In the genomic region with DNA sequence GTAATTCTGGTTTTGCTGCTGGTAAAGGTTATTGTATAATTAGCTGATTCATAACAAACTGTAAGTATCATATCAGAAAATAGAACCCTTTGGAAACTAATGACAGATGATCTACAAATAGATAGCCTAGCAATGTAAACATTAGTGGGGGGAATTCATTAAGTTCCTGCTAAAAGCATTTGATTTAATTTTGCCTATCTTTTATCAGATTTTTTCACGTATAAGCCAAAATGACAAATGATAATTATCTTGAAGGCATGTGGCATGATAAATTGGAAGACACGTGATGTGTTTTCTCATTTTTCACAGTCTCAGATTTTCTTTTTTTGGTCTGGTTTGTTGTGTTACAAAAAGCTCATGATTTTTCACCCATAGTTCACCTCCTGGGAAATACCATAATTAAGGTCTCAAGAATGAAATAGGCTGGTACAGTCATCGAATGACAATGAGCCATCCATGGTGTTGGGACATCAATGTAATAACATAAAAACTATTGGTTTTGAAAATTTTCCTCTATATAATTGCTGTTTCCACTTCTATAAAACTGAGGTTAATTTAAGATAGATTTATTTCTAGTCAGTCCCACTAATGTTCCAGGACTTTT, we compare ENCODE assay signal across 27 cellular contexts.
DNase-seq lines count a peak whose midpoint lies in the region; ATAC-seq and TF ChIP-seq lines count a peak whose summit lies in the region.
"Had no signal": no experiment of that assay in that cellular context is flagged by ENCODE, and none has a peak within 500 bp of the region (broad histone marks: within the 10 kb centered on the region; RNA-seq: fewer than 3 reads in every experiment).

No MANE protein-coding gene starts in this region.

- no peaks in the 10 kb centered on the region for H3K9me3 ChIP-seq in SK-N-SH
- H3K9me3 ChIP-seq in thyroid gland, result no peaks in the 10 kb centered on the region
- H3K9me3 ChIP-seq in right cardiac atrium (ENCODE audit: control insufficient read depth, low read length), result no peaks in the 10 kb centered on the region
- H3K9me3 ChIP-seq: ascending aorta, HAP-1, uterus had no signal

- H3K4me1 Mint-ChIP-seq in nephron progenitor cell, result peaks cover 49% of the 10 kb centered on the region
- H3K4me1 Mint-ChIP-seq: B cell had no signal

- peak; percentile 17 to 96; a peak in 2 of 4 replicates for TF ChIP-seq EP300 in SK-N-SH (IDR thresholded peaks at IDR 0.05; ENCODE audit: borderline replicate concordance in 1 of 2, low read depth in 1 of 2, low read length in 1 of 2)

- peaks cover 46% of the 10 kb centered on the region for H3K9me3 Mint-ChIP-seq in nephron progenitor cell

- peaks cover 5 to 27% of the 10 kb centered on the region in 2 experiments; a peak in 2 of 4 replicates for H3K4me1 ChIP-seq in SK-N-SH (ENCODE audit: control insufficient read depth in 1 of 2, insufficient read depth in 2 of 2, low read depth in 1 of 2, low read length in 1 of 2)
- peaks cover 21 to 38% of the 10 kb centered on the region in 2 donors for H3K4me1 ChIP-seq in thyroid gland
- no peaks in the 10 kb centered on the region for H3K4me1 ChIP-seq in right cardiac atrium (ENCODE audit: control insufficient read depth, insufficient read depth, low read length)
- H3K4me1 ChIP-seq: ascending aorta, HAP-1, uterus had no signal

- ATAC-seq in GM21526 (IDR thresholded peaks at IDR 0.05; ENCODE audit: low FRiP score, unreplicated experiment) (no peak), right cardiac atrium (no peak)
- ATAC-seq: natural killer cell treated with Interleukin-12 subunit alpha and Interleukin-12 subunit beta and Interleukin-15 and Interleukin-18, amount 100 ng/mL, for 72 hours; stimulated activated naive B cell treated with anti-CD40 and anti-IgM and Interleukin-4, amounts not matched to agents 10 μg/mL and 1 μg/mL and 100 μg/mL, for 72 hours had no signal

- CTCF ChIA-PET in SK-N-SH (lab: Yijun Ruan, JAX), result interaction anchor here (1.0 to 1.5 kb wide), 4 partner anchors 11 to 472 kb away, joined by 3 to 5 read pairs (median 4); no protein-coding TSS in a partner anchor

- H3K4me3 Mint-ChIP-seq in nephron progenitor cell, result no peak overlapping the region
- H3K4me3 Mint-ChIP-seq: activated naive CD8-positive, alpha-beta T cell treated with anti-CD3 and anti-CD28 coated beads, Interleukin-2, amount 10 ng/mL, durations not matched to agents 7 days and 5 days; B cell; central memory CD8-positive, alpha-beta T cell; natural killer cell treated with Interleukin-12 subunit alpha and Interleukin-12 subunit beta and Interleukin-15 and Interleukin-18, amount 100 ng/mL, for 72 hours; stimulated activated naive B cell treated with anti-CD40 and anti-IgM and Interleukin-4, amounts not matched to agents 10 μg/mL and 1 μg/mL and 100 μg/mL, for 72 hours had no signal

- H4K20me1 ChIP-seq in SK-N-SH (ENCODE audit: insufficient read depth), result no peaks in the 10 kb centered on the region

- peaks cover 3% of the 10 kb centered on the region for H3K27me3 Mint-ChIP-seq in nephron progenitor cell (ENCODE audit: low read depth, poor library complexity)
- H3K27me3 Mint-ChIP-seq: activated naive CD8-positive, alpha-beta T cell treated with anti-CD3 and anti-CD28 coated beads, Interleukin-2, amount 10 ng/mL, durations not matched to agents 7 days and 5 days; B cell; central memory CD8-positive, alpha-beta T cell; natural killer cell treated with Interleukin-12 subunit alpha and Interleukin-12 subunit beta and Interleukin-15 and Interleukin-18, amount 100 ng/mL, for 72 hours had no signal

- TF ChIP-seq RAD21 in SK-N-SH (IDR thresholded peaks at IDR 0.05; ENCODE audit: low read length), result peak; percentile 51

- POLR2A ChIA-PET in SK-N-SH (lab: Yijun Ruan, JAX), result interaction anchor here (0.6 to 1.4 kb wide), 2 partner anchors 326 to 648 kb away, joined by 3 to 5 read pairs; partner anchors contain the start of gene TBL1XR1

- H3K9ac ChIP-seq in SK-N-SH, result no peak overlapping the region

- no peaks in the 10 kb centered on the region for H3K9me2 ChIP-seq in SK-N-SH

- no peak for TF ChIP-seq POLR2A in thyroid gland (IDR thresholded peaks at IDR 0.05)

- H3F3A ChIP-seq in SK-N-SH (replicated peaks; ENCODE audit: insufficient read depth), result no peaks in the 10 kb centered on the region

- H3K4me2 ChIP-seq in SK-N-SH, result no peak overlapping the region

- H3K36me3 Mint-ChIP-seq in nephron progenitor cell (ENCODE audit: low read depth), result peaks cover 25% of the 10 kb centered on the region
- H3K36me3 Mint-ChIP-seq: natural killer cell treated with Interleukin-12 subunit alpha and Interleukin-12 subunit beta and Interleukin-15 and Interleukin-18, amount 100 ng/mL, for 72 hours; stimulated activated naive B cell treated with anti-CD40 and anti-IgM and Interleukin-4, amounts not matched to agents 10 μg/mL and 1 μg/mL and 100 μg/mL, for 72 hours had no signal

- intact Hi-C loops in thyroid gland (cut with DNase I), result loop anchor here (10.0 kb wide), 1 partner anchor 802 kb away; no protein-coding TSS in a partner anchor
- intact Hi-C loops in right cardiac atrium (cut with DNase I), result no loop called here

- H3K27ac ChIP-seq in SK-N-SH (ENCODE audit: low read depth in 2 of 2, low read length in 1 of 2) (peak overlapping the region in 1 of 2 experiments; percentile 81; a peak in 3 of 4 replicates), thyroid gland (peak overlapping the region; percentile 39 to 81 (median 61)), right cardiac atrium (ENCODE audit: low read length) (no peak overlapping the region)
- H3K27ac ChIP-seq: ascending aorta, uterus had no signal

- no peaks in the 10 kb centered on the region for H3K79me2 ChIP-seq in SK-N-SH (ENCODE audit: insufficient read depth)

- H3K27ac Mint-ChIP-seq in nephron progenitor cell, result no peak overlapping the region
- H3K27ac Mint-ChIP-seq: activated naive CD8-positive, alpha-beta T cell treated with anti-CD3 and anti-CD28 coated beads, Interleukin-2, amount 10 ng/mL, durations not matched to agents 7 days and 5 days; B cell; natural killer cell treated with Interleukin-12 subunit alpha and Interleukin-12 subunit beta and Interleukin-15 and Interleukin-18, amount 100 ng/mL, for 72 hours; stimulated activated naive B cell treated with anti-CD40 and anti-IgM and Interleukin-4, amounts not matched to agents 10 μg/mL and 1 μg/mL and 100 μg/mL, for 72 hours had no signal

- H3K36me3 ChIP-seq in SK-N-SH (replicated peaks in 1 of 2; ENCODE audit: control insufficient read depth in 1 of 2, insufficient read depth in 2 of 2, low read length in 1 of 2) (no peaks in the 10 kb centered on the region), thyroid gland (no peaks in the 10 kb centered on the region)
- H3K36me3 ChIP-seq: ascending aorta, HAP-1, MG63, uterus had no signal

- H3K4me3 ChIP-seq in SK-N-SH (ENCODE audit: low read depth in 2 of 2, low read length in 1 of 2), result no peak overlapping the region
- no peak overlapping the region for H3K4me3 ChIP-seq in thyroid gland (replicated peaks in 1 of 3)
- H3K4me3 ChIP-seq in right cardiac atrium (ENCODE audit: low read length), result no peak overlapping the region
- H3K4me3 ChIP-seq: ascending aorta, HAP-1, MG63, uterus had no signal

- WGBS in SK-N-SH (ENCODE audit: low lambda C conversion rate), result 30% methylated on average over 3 of the region's 3 CpGs
- WGBS in thyroid gland, 2 donors, result 61 to 73% methylated on average over 3 of the region's 3 CpGs
- WGBS in right cardiac atrium, result 66% methylated on average over 3 of the region's 3 CpGs

- H3K27me3 ChIP-seq in SK-N-SH (ENCODE audit: insufficient read depth) (no peaks in the 10 kb centered on the region), thyroid gland (no peaks in the 10 kb centered on the region), right cardiac atrium (ENCODE audit: control insufficient read depth, insufficient read depth) (no peaks in the 10 kb centered on the region)
- H3K27me3 ChIP-seq: ascending aorta, MG63, uterus had no signal

- no peak overlapping the region for H2AFZ ChIP-seq in SK-N-SH (ENCODE audit: low read depth)

- TF ChIP-seq CTCF in SK-N-SH (IDR thresholded peaks at IDR 0.05) (no peak), thyroid gland (IDR thresholded peaks at IDR 0.05) (no peak), nephron progenitor cell (IDR thresholded peaks at IDR 0.05) (no peak)

- DNase-seq in DMS53 (lab: John Stamatoyannopoulos, UW) (peak; percentile 3), DMS53 treated with DMSO at 0.1 percent for 48 hours (lab: John Stamatoyannopoulos, UW; ENCODE audit: unreplicated experiment) (no peak), SK-N-SH (peak; percentile 62), fibroblast of gingiva (ENCODE audit: low read depth) (peak; percentile 29), thyroid gland (no peak), nephron progenitor cell (no peak), right cardiac atrium (no peak)
- DNase-seq: activated CD4-positive, alpha-beta T cell treated with anti-CD3 and anti-CD28 coated beads for 4 hours; activated naive CD8-positive, alpha-beta T cell treated with anti-CD3 and anti-CD28 coated beads, Interleukin-2, amount 10 ng/mL, durations not matched to agents 7 days and 5 days; activated T-cell treated with anti-CD3 and anti-CD28 coated beads for 4 hours; dermis blood vessel endothelial cell; DMS79; GF-D8; kidney; MG63; NCI-H1105 treated with DMSO at 0.1 percent for 48 hours; NCI-H82; retina; stimulated activated naive B cell treated with anti-CD40 and anti-IgM and Interleukin-4, amounts not matched to agents 10 μg/mL and 1 μg/mL and 100 μg/mL, for 72 hours; T-helper 2 cell; uterus had no signal

TF ChIP-seq in SK-N-SH, 30 proteins besides CTCF, POLR2A, EP300 and RAD21 (continues in another document):
- TF ChIP-seq FOXJ3 (CRISPR knock-in tag; IDR thresholded peaks at IDR 0.05), result peak; percentile 74
- no peak for TF ChIP-seq SIN3A (IDR thresholded peaks at IDR 0.05; ENCODE audit: borderline replicate concordance, low read depth, low read length)
- TF ChIP-seq, protein P1, sequence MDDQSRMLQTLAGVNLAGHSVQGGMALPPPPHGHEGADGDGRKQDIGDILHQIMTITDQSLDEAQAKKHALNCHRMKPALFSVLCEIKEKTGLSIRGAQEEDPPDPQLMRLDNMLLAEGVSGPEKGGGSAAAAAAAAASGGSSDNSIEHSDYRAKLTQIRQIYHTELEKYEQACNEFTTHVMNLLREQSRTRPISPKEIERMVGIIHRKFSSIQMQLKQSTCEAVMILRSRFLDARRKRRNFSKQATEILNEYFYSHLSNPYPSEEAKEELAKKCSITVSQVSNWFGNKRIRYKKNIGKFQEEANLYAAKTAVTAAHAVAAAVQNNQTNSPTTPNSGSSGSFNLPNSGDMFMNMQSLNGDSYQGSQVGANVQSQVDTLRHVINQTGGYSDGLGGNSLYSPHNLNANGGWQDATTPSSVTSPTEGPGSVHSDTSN (IDR thresholded peaks at IDR 0.05), result peak; percentile 26; the same call in 1 of the 2 replicates

Comparison
In these comparisons a context has a peak if more than half of its experiments do, and no peak if none do; other contexts are left out.
1. DNase-seq: peak in DMS53 (single experiment), SK-N-SH (single experiment) and fibroblast of gingiva (single experiment); none in DMS53 treated with DMSO at 0.1 percent for 48 hours (single experiment), thyroid gland (0 of 2), nephron progenitor cell (single experiment) and right cardiac atrium (0 of 3).